26 cellular contexts compared by ENCODE assay signal in genomic region chr1:113887776-113888175, GRCh38. TPM values are rescaled to one million over a fixed set of nuclear protein-coding genes. Genes with fewer than 3 reads are reported as not detected.
DNase-seq lines count a peak whose midpoint lies in the region; FAIRE-seq and TF ChIP-seq lines count a peak whose summit lies in the region.
"Had no signal": no experiment of that assay in that cellular context is flagged by ENCODE, and none has a peak within 500 bp of the region (broad histone marks: within the 10 kb centered on the region; RNA-seq: fewer than 3 reads in every experiment).

No MANE protein-coding gene starts in this region.

- H3K27ac ChIP-seq in transverse colon (peak overlapping the region; percentile 77 to 86 (median 78)), breast epithelium (no peak overlapping the region)
- no peak overlapping the region for H3K27ac ChIP-seq in effector memory CD4-positive, alpha-beta T cell (ENCODE audit: insufficient read depth, low read length, poor library complexity, severe bottlenecking)
- H3K27ac ChIP-seq: testis, vagina had no signal

- TF ChIP-seq EP300 in Ishikawa (IDR thresholded peaks at IDR 0.05; ENCODE audit: borderline replicate concordance): peak; percentile 67; the same call in 1 of the 2 replicates
- no peak for TF ChIP-seq EP300 in transverse colon (IDR thresholded peaks at IDR 0.05; ENCODE audit: low read depth)

- H3K4me1 ChIP-seq in transverse colon: peaks cover 0 to 38% (median 11%) of the 10 kb centered on the region in 4 donors
- H3K4me1 ChIP-seq in effector memory CD4-positive, alpha-beta T cell (ENCODE audit: control insufficient read depth, insufficient read depth, low read length, poor library complexity, severe bottlenecking): peaks cover 13% of the 10 kb centered on the region
- no peaks in the 10 kb centered on the region for H3K4me1 ChIP-seq in BE2C
- H3K4me1 ChIP-seq in breast epithelium: no peaks in the 10 kb centered on the region
- H3K4me1 ChIP-seq: testis, vagina had no signal

- TF ChIP-seq CTCF in bronchial epithelial cell (IDR thresholded peaks at IDR 0.05; ENCODE audit: insufficient read depth, low read length, severe bottlenecking) (no peak), transverse colon (IDR thresholded peaks at IDR 0.05) (no peak), BE2C (IDR thresholded peaks at IDR 0.05; ENCODE audit: low read depth, low read length) (no peak), GM10266 (IDR thresholded peaks at IDR 0.05; ENCODE audit: control insufficient read depth, insufficient read depth, low read depth, missing control alignments) (no peak), breast epithelium (IDR thresholded peaks at IDR 0.05) (no peak)

- no peak for TF ChIP-seq POLR2A in transverse colon (IDR thresholded peaks at IDR 0.05)
- no peak for TF ChIP-seq POLR2A in breast epithelium (IDR thresholded peaks at IDR 0.05)

- no peaks in the 10 kb centered on the region for H3K36me3 ChIP-seq in bronchial epithelial cell (ENCODE audit: control insufficient read depth, insufficient read depth, low read length)
- no peaks in the 10 kb centered on the region for H3K36me3 ChIP-seq in transverse colon
- H3K36me3 ChIP-seq in effector memory CD4-positive, alpha-beta T cell (ENCODE audit: control insufficient read depth, insufficient read depth, low read length): no peaks in the 10 kb centered on the region
- H3K36me3 ChIP-seq in BE2C: no peaks in the 10 kb centered on the region
- H3K36me3 ChIP-seq in breast epithelium: no peaks in the 10 kb centered on the region
- H3K36me3 ChIP-seq: vagina had no signal

- intact Hi-C loops in transverse colon (cut with DNase I; ENCODE audit: low total_unique reads) (no loop called here), breast epithelium (cut with DNase I; ENCODE audit: low total_unique reads) (no loop called here)

- H3K27me3 ChIP-seq in bronchial epithelial cell (ENCODE audit: control insufficient read depth, insufficient read depth, low read length): no peaks in the 10 kb centered on the region
- no peaks in the 10 kb centered on the region for H3K27me3 ChIP-seq in transverse colon
- no peaks in the 10 kb centered on the region for H3K27me3 ChIP-seq in effector memory CD4-positive, alpha-beta T cell (replicated peaks; ENCODE audit: control insufficient read depth, insufficient read depth, low read length, poor library complexity, severe bottlenecking)
- no peaks in the 10 kb centered on the region for H3K27me3 ChIP-seq in BE2C
- H3K27me3 ChIP-seq in breast epithelium: no peaks in the 10 kb centered on the region
- H3K27me3 ChIP-seq: testis, vagina had no signal

- H3K9me3 ChIP-seq in transverse colon: no peaks in the 10 kb centered on the region
- H3K9me3 ChIP-seq in effector memory CD4-positive, alpha-beta T cell (ENCODE audit: control insufficient read depth, low read length): no peaks in the 10 kb centered on the region
- H3K9me3 ChIP-seq in BE2C: no peaks in the 10 kb centered on the region
- no peaks in the 10 kb centered on the region for H3K9me3 ChIP-seq in breast epithelium
- H3K9me3 ChIP-seq: SK-N-SH, testis, vagina had no signal

- peak; percentile 32 for DNase-seq in bronchial epithelial cell (ENCODE audit: low read depth)
- peak; percentile 62 for DNase-seq in kidney glomerular epithelial cell (lab: John Stamatoyannopoulos, UW)
- no peak for DNase-seq in transverse colon
- no peak for DNase-seq in effector memory CD4-positive, alpha-beta T cell
- no peak for DNase-seq in BE2C
- no peak for DNase-seq in GM10266 (ENCODE audit: extremely low spot score)
- no peak for DNase-seq in breast epithelium (ENCODE audit: low spot score in 2 of 2)
- DNase-seq: activated CD4-positive, alpha-beta T cell treated with anti-CD3 and anti-CD28 coated beads for 36 hours; activated CD8-positive, alpha-beta memory T cell treated with anti-CD3 and anti-CD28 coated beads for 24 hours; activated gamma-delta T cell; head of caudate nucleus; KBM-7; left cardiac atrium; MM.1S; SK-N-SH; stimulated activated CD4-positive, alpha-beta T cell treated with anti-CD3 and anti-CD28 coated beads, Interleukin-15, amount 100 ng/mL, for 24 hours; stimulated activated naive CD4-positive, alpha-beta T cell; testis had no signal

- FAIRE-seq in bronchial epithelial cell (lab: Jason Lieb, UNC): no peak
- FAIRE-seq: astrocyte, D721Med, endothelial cell of umbilical vein, H54 had no signal

- WGBS in transverse colon (ENCODE audit: low coverage in 1 of 2), 2 donors: 63 to 64% methylated on average over 3 of the region's 3 CpGs

- in situ Hi-C loops in transverse colon (cut with MboI; ENCODE audit: low pct_ligation_motif_present in 1 of 4, low pct_unique_long_range_greater_than_20kb in 1 of 4, low sequenced_read_pairs in 3 of 4): no loop called here

- H3K4me3 ChIP-seq in bronchial epithelial cell (ENCODE audit: low read depth, low read length): no peak overlapping the region
- H3K4me3 ChIP-seq in transverse colon: no peak overlapping the region
- H3K4me3 ChIP-seq in effector memory CD4-positive, alpha-beta T cell (ENCODE audit: insufficient read depth, low read depth, low read length, poor library complexity, severe bottlenecking): no peak overlapping the region
- no peak overlapping the region for H3K4me3 ChIP-seq in BE2C (ENCODE audit: low read depth, low read length)
- no peak overlapping the region for H3K4me3 ChIP-seq in breast epithelium
- H3K4me3 ChIP-seq: testis, vagina had no signal

- TF ChIP-seq RAD21 in Ishikawa (IDR thresholded peaks at IDR 0.05; ENCODE audit: low read depth): no peak

TF ChIP-seq in Ishikawa, 13 proteins besides CTCF, POLR2A, EP300 and RAD21:
- TF ChIP-seq TEAD4 (IDR thresholded peaks at IDR 0.05) (peak; percentile 52; the same call in 1 of the 2 replicates), NFIC (IDR thresholded peaks at IDR 0.05) (peak; percentile 44; the same call in 1 of the 2 replicates), USF1 (IDR thresholded peaks at IDR 0.05) (no peak), TAF1 (IDR thresholded peaks at IDR 0.05; ENCODE audit: low read depth) (no peak), REST (IDR thresholded peaks at IDR 0.05; ENCODE audit: low read depth) (no peak), CEBPB (IDR thresholded peaks at IDR 0.05) (no peak), ZBTB7A (IDR thresholded peaks at IDR 0.05; ENCODE audit: low read depth) (no peak), FOXM1 (IDR thresholded peaks at IDR 0.05; ENCODE audit: borderline replicate concordance, low read depth) (peak; percentile 34; the same call in 1 of the 2 replicates)

RNA-seq across cellular contexts. Expression of gene BCL2L15, which starts 0.4 kb away (rescaled TPM):
- under 0.01 and 1.0 TPM in 2 replicates for total RNA-seq in bronchial epithelial cell
- 100 to 1,000 TPM in 1 of 4 donors, 10 to 100 TPM in 3; 51.3 to 584 (median 89.3) TPM for total RNA-seq in transverse colon
- polyA plus RNA-seq in BE2C (2012; ENCODE audit: insufficient read depth, insufficient read length, low read depth): 0.62 TPM
- total RNA-seq in breast epithelium: 1 to 10 TPM in 1 of 3 donors, under 1 TPM in 2; 0.44 to 1.6 (median 0.48) TPM

RNA-seq across cellular contexts. Expression of gene PTPN22, which starts 16.3 kb away (rescaled TPM):
- total RNA-seq in bronchial epithelial cell (under 0.01 and 0.26 TPM in 2 replicates), transverse colon (10 to 100 TPM in 2 of 4 donors, 1 to 10 TPM in 2; 4.0 to 28.1 (median 11.2) TPM), breast epithelium (1 to 10 TPM; 3.4 to 7.2 (median 3.6) TPM)
- polyA plus RNA-seq in BE2C (2012; ENCODE audit: insufficient read depth, insufficient read length, low read depth): 1.1 TPM
- total RNA-seq: endothelial cell of umbilical vein, NCI-H460, progenitor cell of endocrine pancreas had no signal
- polyA plus RNA-seq: endothelial cell of umbilical vein had no signal

RNA-seq across cellular contexts. Expression of gene AP4B1, which starts 16.8 kb away (rescaled TPM):
- total RNA-seq in bronchial epithelial cell (6.1 and 10.0 TPM in 2 replicates), transverse colon (10 to 100 TPM in 2 of 4 donors, 1 to 10 TPM in 2; 7.2 to 37.2 (median 16.5) TPM), breast epithelium (10 to 100 TPM; 10.8 to 18.1 (median 14.9) TPM)
- 34.1 TPM for polyA plus RNA-seq in BE2C (2012; ENCODE audit: insufficient read depth, insufficient read length, low read depth)

RNA-seq across cellular contexts. Expression of gene DCLRE1B, which starts 17.4 kb away (rescaled TPM):
- 0.79 and 1.0 TPM in 2 replicates for total RNA-seq in bronchial epithelial cell
- 1 to 10 TPM in 3 of 4 donors, not detected in 1; 2.4 to 6.2 (median 2.9) TPM for total RNA-seq in transverse colon
- 7.6 TPM for polyA plus RNA-seq in BE2C (2012; ENCODE audit: insufficient read depth, insufficient read length, low read depth)
- 1 to 10 TPM; 3.3 to 6.2 (median 3.5) TPM for total RNA-seq in breast epithelium

RNA-seq across cellular contexts. Expression of gene HIPK1, which starts 41.3 kb away (rescaled TPM):
- total RNA-seq in bronchial epithelial cell: 18.7 and 24.2 TPM in 2 replicates
- total RNA-seq in transverse colon: 10 to 100 TPM; 48.3 to 63.9 (median 53.1) TPM
- 27.5 TPM for polyA plus RNA-seq in BE2C (2012; ENCODE audit: insufficient read depth, insufficient read length, low read depth)
- total RNA-seq in breast epithelium: 10 to 100 TPM; 46.9 to 66.2 (median 57.8) TPM

Comparison
In these comparisons a context has a peak if more than half of its experiments do, and no peak if none do; other contexts are left out.
1. DNase-seq: peak in bronchial epithelial cell (single experiment) and kidney glomerular epithelial cell (single experiment); none in transverse colon (single experiment), effector memory CD4-positive, alpha-beta T cell (0 of 3), BE2C (single experiment), GM10266 (single experiment) and breast epithelium (0 of 2).
2. H3K27ac ChIP-seq: peak in transverse colon (4 of 4); none in effector memory CD4-positive, alpha-beta T cell (single experiment) and breast epithelium (0 of 2).
3. RNA of gene BCL2L15, which starts 0.4 kb away (total RNA-seq): 51.3 to 584 TPM in transverse colon; 0.44 to 1.6 TPM in breast epithelium and under 0.01 to 1.0 TPM in bronchial epithelial cell; every median in the first group is over 10 times any median in the second.